9 cellular contexts compared by ENCODE assay signal in genomic region chr20:31570735-31571617, GRCh38. TPM values are rescaled to one million over a fixed set of nuclear protein-coding genes. Genes with fewer than 3 reads are reported as not detected.
DNase-seq lines count a peak whose midpoint lies in the region; ATAC-seq, FAIRE-seq and TF ChIP-seq lines count a peak whose summit lies in the region.
"Had no signal": no experiment of that assay in that cellular context is flagged by ENCODE, and none has a peak within 500 bp of the region (broad histone marks: within the 10 kb centered on the region; RNA-seq: fewer than 3 reads in every experiment).

No MANE protein-coding gene starts in this region.

- TF ChIP-seq CTCF in Caco-2 (IDR thresholded peaks at IDR 0.05; ENCODE audit: insufficient read depth in 1 of 2, low read depth in 1 of 2, low read length in 1 of 2, severe bottlenecking in 1 of 2, unreplicated experiment in 1 of 2) (no peak), Panc1 (IDR thresholded peaks at IDR 0.05) (no peak), esophagus squamous epithelium (IDR thresholded peaks at IDR 0.05) (no peak)

- ATAC-seq in Panc1 (no peak), HG02678 (IDR thresholded peaks at IDR 0.05; ENCODE audit: unreplicated experiment) (no peak)

- H3K27ac Mint-ChIP-seq in Caco-2 (ENCODE audit: unreplicated experiment) = peak overlapping the region; percentile 98

- H3K4me1 ChIP-seq in Caco-2 (peaks cover 24% of the 10 kb centered on the region), Panc1 (ENCODE audit: control insufficient read depth, insufficient read depth, low read length) (peaks cover 75% of the 10 kb centered on the region), esophagus squamous epithelium (peaks cover 35 to 80% (median 59%) of the 10 kb centered on the region in 3 donors)

- no peaks in the 10 kb centered on the region for H3K9me3 Mint-ChIP-seq in Caco-2 (ENCODE audit: unreplicated experiment)

- H3K4me3 ChIP-seq in Caco-2 (ENCODE audit: low read depth, low read length) (no peak overlapping the region), Panc1 (ENCODE audit: low read depth in 2 of 2, low read length in 2 of 2) (no peak overlapping the region), esophagus squamous epithelium (no peak overlapping the region)

- H3K27me3 Mint-ChIP-seq in Caco-2 (ENCODE audit: insufficient read depth, unreplicated experiment) = no peaks in the 10 kb centered on the region

- H3K27me3 ChIP-seq in Caco-2 (replicated peaks; ENCODE audit: control insufficient read depth, insufficient read depth, low read length) = no peaks in the 10 kb centered on the region
- no peaks in the 10 kb centered on the region for H3K27me3 ChIP-seq in Panc1 (ENCODE audit: control insufficient read depth, insufficient read depth, low read length)
- no peaks in the 10 kb centered on the region for H3K27me3 ChIP-seq in esophagus squamous epithelium

- TF ChIP-seq POLR2A in esophagus squamous epithelium (IDR thresholded peaks at IDR 0.05) = no peak

- H3K36me3 Mint-ChIP-seq in Caco-2 (ENCODE audit: insufficient read depth, unreplicated experiment) = peaks cover 78% of the 10 kb centered on the region

- H3K4me3 Mint-ChIP-seq in Caco-2 (ENCODE audit: unreplicated experiment) = peak overlapping the region; percentile 87

- POLR2A ChIA-PET in Caco-2 (lab: Charles Lee) = interaction anchor here (0.9 to 3.8 kb wide), 5 partner anchors 10 to 41 kb away, joined by 4 to 306 read pairs (median 9); partner anchors contain the start of gene ID1
- POLR2A ChIA-PET in Panc1 (lab: Charles Lee) = interaction anchor here (3.2 kb wide), 1 partner anchor 37 kb away, joined by 23 read pairs; no protein-coding TSS in a partner anchor

- CTCF ChIA-PET in Caco-2 (lab: Charles Lee) = interaction anchor here (1.1 to 28.6 kb wide), 5 partner anchors 10 to 37 kb away, joined by 4 to 1708 read pairs (median 63); partner anchors contain the start of gene ID1
- CTCF ChIA-PET in Panc1 (lab: Charles Lee) = interaction anchor here (1.1 to 10.8 kb wide), 6 partner anchors 11 to 153 kb away, joined by 3 to 298 read pairs (median 13); no protein-coding TSS in a partner anchor

- WGBS in esophagus squamous epithelium, 2 donors = 89 to 92% methylated on average over 5 to 10 of the region's 25 CpGs

- H3K36me3 ChIP-seq in Caco-2 (ENCODE audit: control insufficient read depth, insufficient read depth, low read length) (peaks cover 4% of the 10 kb centered on the region), Panc1 (ENCODE audit: control insufficient read depth, insufficient read depth, low read length) (peaks cover 4% of the 10 kb centered on the region; the same call in 1 of the 2 replicates), esophagus squamous epithelium (peaks cover 0 to 48% (median 8%) of the 10 kb centered on the region in 3 donors)

- FAIRE-seq in HTR-8/SVneo (lab: Jason Lieb, UNC) = no peak

- in situ Hi-C loops in Panc1 (cut with HindIII; ENCODE audit: low pct_unique_long_range_greater_than_20kb, low sequenced_read_pairs) = no loop called here

- intact Hi-C loops in Caco-2 (cut with micrococcal nuclease; ENCODE audit: unreplicated experiment) = no loop called here
- intact Hi-C loops in Panc1 (cut with micrococcal nuclease; ENCODE audit: unreplicated experiment) = loop anchor here (1.0 kb wide), 1 partner anchor 41 kb away; no protein-coding TSS in a partner anchor
- intact Hi-C loops in esophagus squamous epithelium (cut with DNase I) = loop anchor here (5.0 kb wide), 1 partner anchor 36 kb away; the partner anchor contains the start of gene ID1
- intact Hi-C loops in posterior cingulate gyrus (cut with DNase I) = loop anchor here (5.0 kb wide), 1 partner anchor 151 kb away; the partner anchor contains the start of gene BCL2L1

- DNase-seq in Caco-2 = no peak
- DNase-seq in Panc1 (ENCODE audit: low read depth, low spot score) = no peak
- no peak for DNase-seq in esophagus squamous epithelium (lab: John Stamatoyannopoulos, UW)
- peak; percentile 69 to 98 (median 83) for DNase-seq in posterior cingulate gyrus
- no peak for DNase-seq in kidney tubule cell (ENCODE audit: low spot score)
- DNase-seq in HuH-7 (ENCODE audit: low spot score) = no peak
- no peak for DNase-seq in HTR-8/SVneo (ENCODE audit: insufficient read length, low spot score)
- DNase-seq: NK-92 treated with Interleukin-12 subunit alpha and Interleukin-12 subunit beta, amount 100 ng/mL, for 24 hours had no signal

- BruUV-seq in Caco-2 (replicated peaks; lab: Mats Ljungman, UMichigan) = no TSS peak
- BruUV-seq in Panc1 (replicated peaks; lab: Mats Ljungman, UMichigan) = no TSS peak

- H3K4me1 Mint-ChIP-seq in Caco-2 (ENCODE audit: low read depth, unreplicated experiment) = peaks cover 44% of the 10 kb centered on the region

- H3K27ac ChIP-seq in Panc1 (ENCODE audit: low read length) = peak overlapping the region; percentile 88
- peak overlapping the region; percentile 86 to 96 (median 93) for H3K27ac ChIP-seq in esophagus squamous epithelium

- H3K9me3 ChIP-seq in Caco-2 (no peaks in the 10 kb centered on the region), Panc1 (ENCODE audit: control insufficient read depth, insufficient read depth, low read depth, low read length) (no peaks in the 10 kb centered on the region), esophagus squamous epithelium (no peaks in the 10 kb centered on the region)

RNA-seq across cellular contexts. Expression of gene ID1, which starts 34.1 kb away (rescaled TPM):
- total RNA-seq in Caco-2 (2022) (157 and 163 TPM in 2 replicates), Panc1 (2021; ENCODE audit: unreplicated experiment) (152 TPM), esophagus squamous epithelium (100 to 1,000 TPM; 422 to 839 (median 555) TPM)
- 185 TPM for polyA plus RNA-seq in Panc1 (2012; ENCODE audit: insufficient read length)

RNA-seq across cellular contexts. Expression of gene HM13, which starts 56.7 kb away (rescaled TPM):
- total RNA-seq in Caco-2 (2022) = 435 and 443 TPM in 2 replicates
- total RNA-seq in Panc1 (2021; ENCODE audit: unreplicated experiment) = 337 TPM
- polyA plus RNA-seq in Panc1 (2012; ENCODE audit: insufficient read length) = 424 TPM
- 100 to 1,000 TPM in 2 of 4 donors, 10 to 100 TPM in 2; 76.3 to 162 (median 108) TPM for total RNA-seq in esophagus squamous epithelium

Comparison
In these comparisons a context has a peak if more than half of its experiments do, and no peak if none do; other contexts are left out.
1. DNase-seq: peak in posterior cingulate gyrus (10 of 10); none in Caco-2 (0 of 2), Panc1 (single experiment), esophagus squamous epithelium (single experiment), kidney tubule cell (single experiment), HuH-7 (single experiment) and HTR-8/SVneo (single experiment).